In the genomic region with DNA sequence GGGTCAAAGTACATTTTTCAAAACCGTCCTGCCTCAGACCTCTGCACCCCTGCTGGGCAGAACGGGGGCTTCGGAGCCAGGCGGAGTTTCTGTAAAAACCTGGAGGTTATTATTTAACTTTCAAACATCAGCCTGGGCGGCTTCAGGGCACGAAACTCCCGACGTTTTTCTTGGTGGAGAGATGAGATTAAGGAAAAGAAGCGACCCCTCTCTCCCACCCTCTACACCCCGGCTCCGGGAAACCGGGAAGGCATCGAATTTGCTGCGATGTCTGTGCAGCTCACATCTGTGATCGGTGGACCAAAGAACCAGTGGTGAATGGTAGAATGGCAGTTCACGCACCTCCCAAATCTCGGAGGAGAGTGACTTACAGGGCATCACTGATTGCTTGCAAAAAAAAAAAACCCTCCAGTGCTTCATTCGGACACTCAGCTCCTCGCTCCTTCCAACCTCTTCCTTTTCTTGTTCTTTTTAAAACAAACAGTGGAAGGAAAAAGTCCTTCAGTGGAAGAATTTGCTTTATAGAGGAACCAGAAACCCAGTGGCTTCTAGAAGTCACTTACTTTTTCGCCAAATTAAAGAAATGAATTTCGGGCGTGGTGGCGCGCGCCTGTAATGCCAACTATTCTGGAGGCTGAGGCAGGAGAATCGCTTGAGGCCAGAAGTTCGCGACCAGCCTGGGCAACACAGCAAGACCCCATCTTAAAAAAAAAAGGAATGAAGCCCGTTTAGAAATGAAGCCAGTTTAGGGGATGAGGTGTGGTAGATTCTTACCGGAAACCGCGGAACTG, we compare ENCODE assay signal across 8 cellular contexts. TPM values are rescaled to one million over a fixed set of nuclear protein-coding genes. Genes with fewer than 3 reads are reported as not detected.
A peak's percentile ranks its signal among the peaks of the same experiment; 100 is the strongest.
DNase-seq lines count a peak whose midpoint lies in the region; ATAC-seq, FAIRE-seq and TF ChIP-seq lines count a peak whose summit lies in the region.

No MANE protein-coding gene starts in this region.

- no peaks in the 10 kb centered on the region for H3K27me3 ChIP-seq in AG04450 (ENCODE audit: control insufficient read depth, insufficient read depth, low read length)
- H3K27me3 ChIP-seq in duodenal mucosa (ENCODE audit: control insufficient read depth in 1 of 2, insufficient read depth in 2 of 2, low read length in 2 of 2), result no peaks in the 10 kb centered on the region
- H3K27me3 ChIP-seq in lower lobe of right lung (ENCODE audit: low read depth), result no peaks in the 10 kb centered on the region
- H3K27me3 ChIP-seq in subcutaneous abdominal adipose tissue (ENCODE audit: control insufficient read depth in 5 of 5, insufficient read depth in 4 of 5, low read length in 5 of 5), result no peaks in the 10 kb centered on the region

- H3K9ac ChIP-seq in duodenal mucosa (ENCODE audit: low read depth in 1 of 2, low read length in 2 of 2), result peak overlapping the region; percentile 89 to 94
- H3K9ac ChIP-seq in subcutaneous abdominal adipose tissue (ENCODE audit: low read length in 5 of 5), result peak overlapping the region; percentile 81 to 96 (median 94)

- peak; percentile 19 to 28 for ATAC-seq in lower lobe of right lung

- DNase-seq in AG04450 (ENCODE audit: low read depth, low spot score) (no peak), GM12891 (ENCODE audit: insufficient read length, low spot score) (no peak), HTR-8/SVneo (ENCODE audit: insufficient read length, low spot score) (peak; percentile 31), lower lobe of right lung (no peak), NCI-H774 (lab: John Stamatoyannopoulos, UW) (no peak)
- peak; percentile 23 for DNase-seq in T-helper 2 cell treated with Interferon-gamma antibody and Interleukin-4, amounts not matched to agents 5 μg/mL and 100 μg/mL, for 36 hours (ENCODE audit: low spot score)

- H3K9me3 ChIP-seq in AG04450 (ENCODE audit: control insufficient read depth, insufficient read depth, low read length) (no peaks in the 10 kb centered on the region), duodenal mucosa (ENCODE audit: control insufficient read depth in 1 of 2, low read length in 2 of 2) (no peaks in the 10 kb centered on the region), lower lobe of right lung (no peaks in the 10 kb centered on the region), subcutaneous abdominal adipose tissue (ENCODE audit: control insufficient read depth in 5 of 5, low read length in 5 of 5) (no peaks in the 10 kb centered on the region)

- H3K36me3 Mint-ChIP-seq in T-helper 2 cell treated with Interferon-gamma antibody and Interleukin-4, amounts not matched to agents 5 μg/mL and 100 μg/mL, for 36 hours (ENCODE audit: low read depth), result peaks cover 14% of the 10 kb centered on the region

- CTCF ChIA-PET in AG04450 (lab: Charles Lee), result interaction anchor here (0.6 to 4.6 kb wide), 4 partner anchors 11 to 597 kb away, joined by 3 to 30 read pairs (median 6); a partner anchor contains a TSS

- TF ChIP-seq CTCF in AG04450 (IDR thresholded peaks at IDR 0.05; ENCODE audit: low read depth, low read length), result peak; percentile 21; the same call in 1 of the 2 replicates
- no peak for TF ChIP-seq CTCF in lower lobe of right lung (IDR thresholded peaks at IDR 0.05)

- H3K4me3 ChIP-seq in AG04450 (ENCODE audit: low read depth, low read length) (peak overlapping the region; percentile 85), duodenal mucosa (ENCODE audit: low read depth in 1 of 2, low read length in 2 of 2) (peak overlapping the region; percentile 88 to 93), lower lobe of right lung (peak overlapping the region; percentile 76), subcutaneous abdominal adipose tissue (ENCODE audit: low read depth in 1 of 5, low read length in 5 of 5) (peak overlapping the region; percentile 87 to 95 (median 89))

- H3K4me1 ChIP-seq in duodenal mucosa (ENCODE audit: control insufficient read depth in 1 of 2, insufficient read depth in 2 of 2, low read length in 2 of 2) (peaks cover 12 to 26% of the 10 kb centered on the region in 2 donors), lower lobe of right lung (peaks cover 26% of the 10 kb centered on the region), subcutaneous abdominal adipose tissue (ENCODE audit: control insufficient read depth in 5 of 5, insufficient read depth in 5 of 5, low read length in 5 of 5) (peaks cover 0 to 17% (median 14%) of the 10 kb centered on the region in 5 donors)

- POLR2A ChIA-PET in AG04450 (lab: Yijun Ruan, JAX), result interaction anchor here (0.6 to 2.0 kb wide), 7 partner anchors 8 to 211 kb away, joined by 3 to 8 read pairs (median 7); a partner anchor contains a TSS

- H3K9me3 Mint-ChIP-seq in T-helper 2 cell treated with Interferon-gamma antibody and Interleukin-4, amounts not matched to agents 5 μg/mL and 100 μg/mL, for 36 hours, result no peaks in the 10 kb centered on the region

- H3K4me1 Mint-ChIP-seq in T-helper 2 cell treated with Interferon-gamma antibody and Interleukin-4, amounts not matched to agents 5 μg/mL and 100 μg/mL, for 36 hours (ENCODE audit: low read depth), result peaks cover 25% of the 10 kb centered on the region

- H3K27ac Mint-ChIP-seq in T-helper 2 cell treated with Interferon-gamma antibody and Interleukin-4, amounts not matched to agents 5 μg/mL and 100 μg/mL, for 36 hours, result peak overlapping the region; percentile 79

- H3K36me3 ChIP-seq in duodenal mucosa (ENCODE audit: control insufficient read depth in 1 of 2, insufficient read depth in 2 of 2, low read length in 2 of 2), result peaks cover 0 to 3% of the 10 kb centered on the region in 2 donors
- H3K36me3 ChIP-seq in lower lobe of right lung, result no peaks in the 10 kb centered on the region
- H3K36me3 ChIP-seq in subcutaneous abdominal adipose tissue (ENCODE audit: control insufficient read depth in 5 of 5, insufficient read depth in 5 of 5, low read length in 5 of 5), result no peaks in the 10 kb centered on the region

- H3K27ac ChIP-seq in AG04450 (ENCODE audit: low read depth, low read length) (peak overlapping the region; percentile 87), duodenal mucosa (ENCODE audit: low read depth, low read length) (peak overlapping the region; percentile 96), lower lobe of right lung (peak overlapping the region; percentile 94), subcutaneous abdominal adipose tissue (ENCODE audit: low read depth, low read length) (peak overlapping the region; percentile 83)

- intact Hi-C loops in lower lobe of right lung (cut with DNase I), result no loop called here

- TF ChIP-seq POLR2A in GM12891 (IDR thresholded peaks at IDR 0.05; ENCODE audit: low read depth, low read length), result no peak

- H3K27me3 Mint-ChIP-seq in T-helper 2 cell treated with Interferon-gamma antibody and Interleukin-4, amounts not matched to agents 5 μg/mL and 100 μg/mL, for 36 hours (ENCODE audit: low read depth), result peaks cover 4% of the 10 kb centered on the region

- FAIRE-seq in GM12891 (lab: Jason Lieb, UNC) (peak; percentile 69), HTR-8/SVneo (lab: Jason Lieb, UNC) (no peak)

- peak overlapping the region; percentile 90 for H3K4me3 Mint-ChIP-seq in T-helper 2 cell treated with Interferon-gamma antibody and Interleukin-4, amounts not matched to agents 5 μg/mL and 100 μg/mL, for 36 hours

TF ChIP-seq in GM12891, 5 proteins besides CTCF, POLR2A, EP300 and RAD21:
- TF ChIP-seq TAF1 (IDR thresholded peaks at IDR 0.05; ENCODE audit: low read depth, low read length) (no peak), SPI1 (IDR thresholded peaks at IDR 0.05; ENCODE audit: low read depth, low read length) (no peak), PAX5 (IDR thresholded peaks at IDR 0.05; ENCODE audit: insufficient read depth, low read length, severe bottlenecking) (no peak), POU2F2 (IDR thresholded peaks at IDR 0.05; ENCODE audit: low read depth, low read length) (no peak), POLR2AphosphoS5 (IDR thresholded peaks at IDR 0.05; ENCODE audit: low read depth, low read length) (no peak)

RNA-seq across cellular contexts. Expression of a gene that starts 0.9 kb away (rescaled TPM):
- 12.3 and 15.2 TPM in 2 replicates for polyA plus RNA-seq in AG04450 (2011; rRNA removed)
- 14.0 and 14.9 TPM in 2 replicates for polyA minus RNA-seq in AG04450 (2011; rRNA and poly(A)+ RNA removed)
- polyA plus RNA-seq in GM12891 (2012; ENCODE audit: low read depth, missing spikeins), result 9.8 TPM
- total RNA-seq in lower lobe of right lung, result 44.2 TPM

RNA-seq across cellular contexts. Expression of a gene that starts 41.6 kb away (rescaled TPM):
- polyA plus RNA-seq in AG04450 (2011; rRNA removed), result 20.1 and 21.2 TPM in 2 replicates
- 41.8 and 44.9 TPM in 2 replicates for polyA minus RNA-seq in AG04450 (2011; rRNA and poly(A)+ RNA removed)
- 14.4 TPM for polyA plus RNA-seq in GM12891 (2012; ENCODE audit: low read depth, missing spikeins)
- 12.6 TPM for total RNA-seq in lower lobe of right lung

Comparison
In these comparisons a context has a peak if more than half of its experiments do, and no peak if none do; other contexts are left out.
1. DNase-seq: peak in HTR-8/SVneo (single experiment) and T-helper 2 cell treated with Interferon-gamma antibody and Interleukin-4, amounts not matched to agents 5 μg/mL and 100 μg/mL, for 36 hours (single experiment); none in AG04450 (single experiment), GM12891 (single experiment), lower lobe of right lung (single experiment) and NCI-H774 (single experiment).
2. Peak in every context shown above with its lines, with median percentiles within 50 percentile points of each other: H3K27ac ChIP-seq and H3K4me3 ChIP-seq.